22 cellular contexts compared by ENCODE assay signal in genomic region chr9:109088221-109088620, GRCh38.
"Had no signal": no experiment of that assay in that cellular context is flagged by ENCODE, and none has a peak within 500 bp of the region (broad histone marks: within the 10 kb centered on the region; RNA-seq: fewer than 3 reads in every experiment).

No MANE protein-coding gene starts in this region.

- H3K27me3 Mint-ChIP-seq: naive B cell; stimulated activated memory B cell treated with anti-CD40 and anti-IgM and Interleukin-4, amounts not matched to agents 10 μg/mL and 1 μg/mL and 100 μg/mL, for 72 hours had no signal

- H3K4me3 ChIP-seq: ascending aorta, mucosa of descending colon, psoas muscle, right lobe of liver, testis, upper lobe of left lung had no signal

- H3K4me3 Mint-ChIP-seq: activated CD8-positive, alpha-beta T cell treated with anti-CD3 and anti-CD28 coated beads, Interleukin-2, amount 10 ng/mL, durations not matched to agents 7 days and 5 days; activated T-cell treated with anti-CD3 and anti-CD28 coated beads, Interleukin-2, amount 50 U/mL, for 72 hours; immature natural killer cell; naive B cell; neural crest cell; stimulated activated memory B cell treated with anti-CD40 and anti-IgM and Interleukin-4, amounts not matched to agents 10 μg/mL and 1 μg/mL and 100 μg/mL, for 72 hours had no signal

- H3K27ac Mint-ChIP-seq: activated T-cell treated with anti-CD3 and anti-CD28 coated beads, Interleukin-2, amount 50 U/mL, for 72 hours; stimulated activated memory B cell treated with anti-CD40 and anti-IgM and Interleukin-4, amounts not matched to agents 10 μg/mL and 1 μg/mL and 100 μg/mL, for 72 hours had no signal

- H3K4me1 ChIP-seq: ascending aorta, right lobe of liver, testis had no signal

- H3K9me3 ChIP-seq: ascending aorta, mucosa of descending colon, psoas muscle, right lobe of liver, testis, upper lobe of left lung had no signal

- H3K4me1 Mint-ChIP-seq: neural crest cell had no signal

- H3K9me3 Mint-ChIP-seq: activated T-cell treated with anti-CD3 and anti-CD28 coated beads, Interleukin-2, amount 50 U/mL, for 72 hours; immature natural killer cell; naive B cell; neural crest cell; stimulated activated memory B cell treated with anti-CD40 and anti-IgM and Interleukin-4, amounts not matched to agents 10 μg/mL and 1 μg/mL and 100 μg/mL, for 72 hours had no signal

- DNase-seq: activated CD4-positive, alpha-beta T cell treated with anti-CD3 and anti-CD28 coated beads for 48 hours; activated CD4-positive, CD25-positive, alpha-beta regulatory T cell; activated CD8-positive, alpha-beta T cell treated with anti-CD3 and anti-CD28 coated beads, Interleukin-2, amount 10 ng/mL, durations not matched to agents 7 days and 5 days; activated effector memory CD4-positive, alpha-beta T cell treated with anti-CD3 and anti-CD28 coated beads, Interleukin-2, amount 50 U/mL, for 16 hours; activated naive CD4-positive, alpha-beta T cell treated with anti-CD3 and anti-CD28 coated beads, Interleukin-2, amount 50 U/mL, for 16 hours; activated T-cell treated with anti-CD3 and anti-CD28 coated beads, Interleukin-2, amount 50 U/mL, for 72 hours; cortex of kidney; immature natural killer cell; mesenchymal stem cell; mucosa of descending colon; naive B cell; psoas muscle; right lobe of liver; stimulated activated CD4-positive, alpha-beta T cell treated with anti-CD3 and anti-CD28 coated beads, Interleukin-4, amount 100 ng/mL, for 24 hours; T-helper 1 cell; T-helper 9 cell; testis had no signal

- ATAC-seq: activated CD8-positive, alpha-beta T cell treated with anti-CD3 and anti-CD28 coated beads, Interleukin-2, amount 10 ng/mL, durations not matched to agents 7 days and 5 days; activated T-cell treated with anti-CD3 and anti-CD28 coated beads, Interleukin-2, amount 50 U/mL, for 72 hours; esophagus mucosa; mucosa of descending colon; psoas muscle; right lobe of liver; stimulated activated memory B cell treated with anti-CD40 and anti-IgM and Interleukin-4, amounts not matched to agents 10 μg/mL and 1 μg/mL and 100 μg/mL, for 72 hours had no signal

- H3K27ac ChIP-seq: ascending aorta, psoas muscle, right lobe of liver, testis, upper lobe of left lung had no signal

- H3K27me3 ChIP-seq: ascending aorta, right lobe of liver, testis, upper lobe of left lung had no signal
